17 cellular contexts compared by ENCODE assay signal in genomic region chr4:81922271-81922775, GRCh38.
"Had no signal": no experiment of that assay in that cellular context is flagged by ENCODE, and none has a peak within 500 bp of the region (broad histone marks: within the 10 kb centered on the region; RNA-seq: fewer than 3 reads in every experiment).

No MANE protein-coding gene starts in this region.

- H3K27me3 ChIP-seq: ascending aorta, gastroesophageal sphincter, left lung, upper lobe of left lung, vagina had no signal

- H3K36me3 ChIP-seq: ascending aorta, gastroesophageal sphincter, left lung, thoracic aorta, upper lobe of left lung, vagina, WERI-Rb-1 had no signal

- DNase-seq: activated CD4-positive, alpha-beta memory T cell treated with anti-CD3 and anti-CD28 coated beads for 36 hours; activated CD8-positive, alpha-beta memory T cell treated with anti-CD3 and anti-CD28 coated beads, Interleukin-2, amount 50 U/mL, for 4 hours; activated gamma-delta T cell; activated naive CD4-positive, alpha-beta T cell treated with anti-CD3 and anti-CD28 coated beads, Interleukin-2, amount 10 ng/mL, durations not matched to agents 7 days and 5 days; activated naive CD8-positive, alpha-beta T cell treated with anti-CD3 and anti-CD28 coated beads, Interleukin-2, amount 10 ng/mL, durations not matched to agents 7 days and 5 days; activated T-cell treated with anti-CD3 and anti-CD28 coated beads, Interleukin-2, amount 50 U/mL, for 1 hour; kidney glomerular epithelial cell; left lung; stimulated activated CD4-positive, alpha-beta T cell treated with anti-CD3 and anti-CD28 coated beads, Interleukin-2, amount 100 ng/mL, for 48 hours; T-helper 17 cell; T1000; upper lobe of left lung had no signal

- ATAC-seq: gastroesophageal sphincter, left lung, T-helper 17 cell had no signal

- H3K27ac ChIP-seq: ascending aorta, gastroesophageal sphincter, left lung, thoracic aorta, upper lobe of left lung, vagina, WERI-Rb-1 had no signal

- H3K9me3 ChIP-seq: ascending aorta, gastroesophageal sphincter, left lung, thoracic aorta, upper lobe of left lung, vagina had no signal

- H3K4me3 ChIP-seq: ascending aorta, gastroesophageal sphincter, left lung, thoracic aorta, upper lobe of left lung, vagina had no signal

- H3K4me1 ChIP-seq: ascending aorta, left lung, upper lobe of left lung, vagina had no signal
